19 cellular contexts compared by ENCODE assay signal in genomic region chr11:97259434-97259833, GRCh38.
"Had no signal": no experiment of that assay in that cellular context is flagged by ENCODE, and none has a peak within 500 bp of the region (broad histone marks: within the 10 kb centered on the region; RNA-seq: fewer than 3 reads in every experiment).

No MANE protein-coding gene starts in this region.

- H3K4me3 ChIP-seq: SJSA1 had no signal

- DNase-seq: KBM-7, MV-4-11, NCI-H1048, NCI-H1105, NCI-H1417, NCI-H1436 treated with DMSO at 0.1 percent for 48 hours, NCI-H1694, NCI-H187 treated with DMSO at 0.1 percent for 48 hours, NCI-H2029 treated with DMSO at 0.1 percent for 48 hours, NCI-H2171 treated with DMSO at 0.1 percent for 48 hours, NCI-H345, NCI-H446 treated with DMSO at 0.1 percent for 48 hours, NCI-H510A treated with DMSO at 0.1 percent for 48 hours, NCI-H526, Right ventricle myocardium superior, RPMI8226, SIG-M5, SK-N-SH had no signal

- H3K9me3 ChIP-seq: SJSA1, SK-N-SH had no signal

- H3K4me1 ChIP-seq: SJSA1 had no signal

- H3K4me2 ChIP-seq: SK-N-SH had no signal

- H3K36me3 ChIP-seq: SJSA1 had no signal

- H3K27ac ChIP-seq: SJSA1 had no signal

- H3K27me3 ChIP-seq: SJSA1 had no signal

- H3K9ac ChIP-seq: SK-N-SH had no signal
